In the genomic region with DNA sequence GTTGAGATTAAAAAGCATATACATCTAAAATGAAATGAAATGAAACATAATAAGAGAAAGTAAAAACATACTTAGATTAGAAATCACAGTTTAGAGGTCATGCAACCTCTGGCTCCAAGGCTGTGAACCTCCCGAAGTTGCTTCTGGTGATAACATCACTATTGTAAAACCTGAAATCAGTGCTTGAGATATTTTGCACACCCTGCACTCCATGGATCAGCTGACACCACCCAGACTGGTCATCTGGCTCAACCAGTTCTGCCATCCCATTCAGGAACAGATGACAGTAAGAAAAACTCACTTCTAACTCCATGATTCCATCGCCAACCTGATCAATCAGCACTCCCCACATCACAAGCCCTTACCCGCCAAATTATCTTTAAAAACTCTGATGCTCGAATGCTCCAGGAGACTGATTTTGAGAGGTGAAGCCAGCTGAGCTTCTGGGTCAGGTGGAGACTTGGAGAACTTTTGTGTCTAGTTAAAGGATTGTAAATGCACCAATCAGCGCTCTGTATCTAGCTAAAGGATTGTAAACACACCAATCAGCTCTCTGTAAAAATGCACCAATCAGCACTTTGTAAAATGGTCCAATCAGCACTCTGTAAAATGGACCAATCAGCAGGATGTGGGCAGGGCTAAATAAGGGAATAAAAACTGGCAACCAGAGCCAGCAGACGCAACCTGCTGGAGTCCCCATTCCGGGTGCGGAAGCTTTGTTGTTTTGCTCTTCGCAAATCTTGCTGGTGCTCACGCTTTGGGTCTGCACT, we compare ENCODE assay signal across 31 cellular contexts.
"Had no signal": no experiment of that assay in that cellular context is flagged by ENCODE, and none has a peak within 500 bp of the region (broad histone marks: within the 10 kb centered on the region; RNA-seq: fewer than 3 reads in every experiment).

No MANE protein-coding gene starts in this region.

- H3K4me1 ChIP-seq: colonic mucosa, gastrocnemius medialis, pancreas, prostate gland, sigmoid colon, upper lobe of right lung had no signal

- H3K4me1 Mint-ChIP-seq: memory B cell; naive thymus-derived CD4-positive, alpha-beta T cell; stimulated activated memory B cell treated with anti-CD40 and anti-IgM and Interleukin-4, amounts not matched to agents 10 μg/mL and 1 μg/mL and 100 μg/mL, for 72 hours; stimulated activated naive CD8-positive, alpha-beta T cell treated with anti-CD3 and anti-CD28 coated beads, Interleukin-15, amount 100 ng/mL, for 72 hours had no signal

- H3K36me3 ChIP-seq: cardiac muscle cell, colonic mucosa, gastrocnemius medialis, pancreas, prostate gland, sigmoid colon, upper lobe of right lung had no signal

- H3K4me3 ChIP-seq: cardiac muscle cell, colonic mucosa, gastrocnemius medialis, pancreas, prostate gland, sigmoid colon, upper lobe of right lung had no signal

- H3K9me3 Mint-ChIP-seq: stimulated activated memory B cell treated with anti-CD40 and anti-IgM and Interleukin-4, amounts not matched to agents 10 μg/mL and 1 μg/mL and 100 μg/mL, for 72 hours; stimulated activated naive CD8-positive, alpha-beta T cell treated with anti-CD3 and anti-CD28 coated beads, Interleukin-15, amount 100 ng/mL, for 72 hours; T-helper 2 cell treated with Interferon-gamma antibody and Interleukin-4, amounts not matched to agents 5 μg/mL and 100 μg/mL, for 36 hours had no signal

- H3K27ac ChIP-seq: cardiac muscle cell, colonic mucosa, gastrocnemius medialis, pancreas, prostate gland, sigmoid colon, upper lobe of right lung had no signal

- H3K27ac Mint-ChIP-seq: activated naive CD8-positive, alpha-beta T cell; activated T-cell treated with anti-CD3 and anti-CD28 coated beads, Interleukin-2, amount 50 U/mL, for 72 hours; memory B cell; naive thymus-derived CD4-positive, alpha-beta T cell; stimulated activated memory B cell treated with anti-CD40 and anti-IgM and Interleukin-4, amounts not matched to agents 10 μg/mL and 1 μg/mL and 100 μg/mL, for 72 hours; stimulated activated naive CD8-positive, alpha-beta T cell treated with anti-CD3 and anti-CD28 coated beads, Interleukin-15, amount 100 ng/mL, for 72 hours; T-helper 2 cell treated with Interferon-gamma antibody and Interleukin-4, amounts not matched to agents 5 μg/mL and 100 μg/mL, for 36 hours had no signal

- FAIRE-seq: endometrium, pancreas, small intestine had no signal

- H3K36me3 Mint-ChIP-seq: activated naive CD8-positive, alpha-beta T cell; memory B cell; naive thymus-derived CD4-positive, alpha-beta T cell; stimulated activated memory B cell treated with anti-CD40 and anti-IgM and Interleukin-4, amounts not matched to agents 10 μg/mL and 1 μg/mL and 100 μg/mL, for 72 hours had no signal

- DNase-seq: activated CD4-positive, alpha-beta T cell treated with anti-CD3 and anti-CD28 coated beads for 4 hours; activated CD4-positive, alpha-beta T cell treated with anti-CD3 and anti-CD28 coated beads, Interleukin-2, amount 50 U/mL, for 4 hours; activated naive CD4-positive, alpha-beta T cell; activated T-cell treated with anti-CD3 and anti-CD28 coated beads for 4 hours; activated T-cell treated with anti-CD3 and anti-CD28 coated beads, Interleukin-2, amount 50 U/mL, for 72 hours; anterior cingulate cortex; cerebellar nuclear complex; colonic mucosa; effector CD8-positive, alpha-beta T cell; erythroblast; gastrocnemius medialis; glutamatergic neuron; midbrain; naive thymus-derived CD4-positive, alpha-beta T cell; pancreas; retina; sigmoid colon; small intestine; stimulated activated CD4-positive, alpha-beta T cell treated with anti-CD3 and anti-CD28 coated beads, Interleukin-1b, Interleukin-23, amount 100 ng/mL, for 48 hours; stimulated activated CD4-positive, alpha-beta T cell treated with anti-CD3 and anti-CD28 coated beads, Interleukin-4, amount 100 ng/mL, for 4 hours; stimulated activated CD8-positive, alpha-beta memory T cell treated with anti-CD3 and anti-CD28 coated beads, Interleukin-4, amount 100 ng/mL, for 48 hours; stimulated activated naive CD8-positive, alpha-beta T cell treated with anti-CD3 and anti-CD28 coated beads, Interleukin-15, amount 100 ng/mL, for 72 hours; substantia nigra; upper lobe of right lung had no signal

- H3K4me3 Mint-ChIP-seq: activated naive CD8-positive, alpha-beta T cell; activated T-cell treated with anti-CD3 and anti-CD28 coated beads, Interleukin-2, amount 50 U/mL, for 72 hours; memory B cell; naive thymus-derived CD4-positive, alpha-beta T cell; stimulated activated memory B cell treated with anti-CD40 and anti-IgM and Interleukin-4, amounts not matched to agents 10 μg/mL and 1 μg/mL and 100 μg/mL, for 72 hours; stimulated activated naive CD8-positive, alpha-beta T cell treated with anti-CD3 and anti-CD28 coated beads, Interleukin-15, amount 100 ng/mL, for 72 hours; T-helper 2 cell treated with Interferon-gamma antibody and Interleukin-4, amounts not matched to agents 5 μg/mL and 100 μg/mL, for 36 hours had no signal

- H3K9me3 ChIP-seq: colonic mucosa, gastrocnemius medialis, pancreas, prostate gland, sigmoid colon, upper lobe of right lung had no signal

- H3K27me3 ChIP-seq: cardiac muscle cell, colonic mucosa, gastrocnemius medialis, pancreas, sigmoid colon, upper lobe of right lung had no signal

- H3K27me3 Mint-ChIP-seq: activated naive CD8-positive, alpha-beta T cell; memory B cell; naive thymus-derived CD4-positive, alpha-beta T cell; stimulated activated memory B cell treated with anti-CD40 and anti-IgM and Interleukin-4, amounts not matched to agents 10 μg/mL and 1 μg/mL and 100 μg/mL, for 72 hours; stimulated activated naive CD8-positive, alpha-beta T cell treated with anti-CD3 and anti-CD28 coated beads, Interleukin-15, amount 100 ng/mL, for 72 hours had no signal
